In the genomic region with DNA sequence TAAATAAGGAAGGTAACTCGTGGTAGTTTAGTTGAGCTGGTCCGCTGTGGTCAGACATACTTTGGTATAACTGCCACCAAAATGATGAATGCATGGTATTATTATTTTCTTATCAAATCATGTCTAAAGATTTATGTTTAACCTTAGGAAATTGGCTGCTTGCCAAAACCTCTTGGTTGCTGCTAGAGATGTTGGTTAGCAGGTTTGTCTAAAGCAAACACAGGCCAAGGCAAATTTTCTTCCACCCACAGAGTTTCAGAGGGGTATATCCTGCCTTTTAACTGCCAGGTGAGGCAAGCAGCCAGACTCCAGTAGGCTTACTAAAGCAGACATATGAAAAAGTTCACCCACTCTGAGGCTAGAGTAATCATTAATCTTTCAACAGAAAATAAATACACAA, we compare ENCODE assay signal across 8 cellular contexts.
A peak's percentile ranks its signal among the peaks of the same experiment; 100 is the strongest.
DNase-seq lines count a peak whose midpoint lies in the region; ATAC-seq, FAIRE-seq and TF ChIP-seq lines count a peak whose summit lies in the region.

No MANE protein-coding gene starts in this region.

- H3K9me3 ChIP-seq in endothelial cell of umbilical vein (replicated peaks; ENCODE audit: control insufficient read depth, insufficient read depth, low read length) (no peaks in the 10 kb centered on the region), endodermal cell (ENCODE audit: control insufficient read depth, low read length) (peaks cover 3% of the 10 kb centered on the region)

- peaks cover 2% of the 10 kb centered on the region for H3K4me1 ChIP-seq in endothelial cell of umbilical vein (ENCODE audit: control insufficient read depth, extremely low read depth, insufficient read depth, low read length)
- H3K4me1 ChIP-seq in endodermal cell (ENCODE audit: control insufficient read depth, insufficient read depth, low read length) = peaks cover 7% of the 10 kb centered on the region

- DNase-seq in EL (peak; percentile 38), NCI-H187 treated with DMSO at 0.1 percent for 48 hours (lab: John Stamatoyannopoulos, UW) (peak; percentile 20), endothelial cell of umbilical vein (ENCODE audit: low read depth, low spot score) (peak; percentile 28), amniotic stem cell (lab: John Stamatoyannopoulos, UW) (no peak), posterior cingulate gyrus (no peak), endodermal cell (no peak)
- no peak for DNase-seq in activated CD4-positive, alpha-beta T cell treated with anti-CD3 and anti-CD28 coated beads for 36 hours

- POLR2A ChIA-PET in endothelial cell of umbilical vein (lab: Charles Lee) = no interaction called here
- POLR2A ChIA-PET in activated CD4-positive, alpha-beta T cell treated with anti-CD3 and anti-CD28 coated beads for 36 hours (lab: Charles Lee) = no interaction called here

- no peak overlapping the region for H3K4me3 ChIP-seq in endothelial cell of umbilical vein (replicated peaks in 1 of 3; ENCODE audit: insufficient read depth in 1 of 3, low read depth in 1 of 3, low read length in 3 of 3)
- no peak overlapping the region for H3K4me3 ChIP-seq in endodermal cell (ENCODE audit: low read length)

- 100% methylated on average over 1 of the region's 2 CpGs; no CpG with 5 or more reads in 1 of the 2 experiments for WGBS in endodermal cell (ENCODE audit: insufficient coverage in 1 of 2, insufficient read length in 1 of 2), 2 experiments

- H3K36me3 Mint-ChIP-seq in endodermal cell (ENCODE audit: low read depth) = peaks cover 7% of the 10 kb centered on the region
- no peaks in the 10 kb centered on the region for H3K36me3 Mint-ChIP-seq in activated CD4-positive, alpha-beta T cell treated with anti-CD3 and anti-CD28 coated beads for 36 hours (ENCODE audit: low read depth)

- H3K4me3 Mint-ChIP-seq in endodermal cell = no peak overlapping the region
- H3K4me3 Mint-ChIP-seq in activated CD4-positive, alpha-beta T cell treated with anti-CD3 and anti-CD28 coated beads for 36 hours = no peak overlapping the region

- no peaks in the 10 kb centered on the region for H3K27me3 Mint-ChIP-seq in endodermal cell (ENCODE audit: insufficient read depth)
- H3K27me3 Mint-ChIP-seq in activated CD4-positive, alpha-beta T cell treated with anti-CD3 and anti-CD28 coated beads for 36 hours = no peaks in the 10 kb centered on the region

- peaks cover 4% of the 10 kb centered on the region for H3K9me3 Mint-ChIP-seq in endodermal cell
- peaks cover 7% of the 10 kb centered on the region for H3K9me3 Mint-ChIP-seq in activated CD4-positive, alpha-beta T cell treated with anti-CD3 and anti-CD28 coated beads for 36 hours (ENCODE audit: low read depth)

- H3K27ac Mint-ChIP-seq in endodermal cell = no peak overlapping the region
- H3K27ac Mint-ChIP-seq in activated CD4-positive, alpha-beta T cell treated with anti-CD3 and anti-CD28 coated beads for 36 hours = no peak overlapping the region

- ATAC-seq in HG02798 (IDR thresholded peaks at IDR 0.05; ENCODE audit: poor library complexity, unreplicated experiment) = peak; percentile 94
- no peak for ATAC-seq in activated CD4-positive, alpha-beta T cell treated with anti-CD3 and anti-CD28 coated beads for 36 hours

- TF ChIP-seq CTCF in endothelial cell of umbilical vein (IDR thresholded peaks at IDR 0.05; ENCODE audit: extremely low read depth in 1 of 2, insufficient read depth in 1 of 2, low read depth in 1 of 2, low read length in 2 of 2) = no peak
- no peak for TF ChIP-seq CTCF in endodermal cell (conservative IDR thresholded peaks at IDR 0.05)

- dilution Hi-C loops in endothelial cell of umbilical vein (cut with MboI; ENCODE audit: extremely low pct_ligation_motif_present, low sequenced_read_pairs) = no loop called here

- no TSS peak for BruUV-seq in endothelial cell of umbilical vein (replicated peaks; lab: Mats Ljungman, UMichigan)

- CTCF ChIA-PET in endothelial cell of umbilical vein (lab: Charles Lee) = interaction anchor here (1.0 to 1.7 kb wide), 2 partner anchors 18 to 47 kb away, joined by 3 read pairs; no protein-coding TSS in a partner anchor
- CTCF ChIA-PET in activated CD4-positive, alpha-beta T cell treated with anti-CD3 and anti-CD28 coated beads for 36 hours (lab: Charles Lee) = no interaction called here

- no peak for FAIRE-seq in endothelial cell of umbilical vein (lab: Jason Lieb, UNC)

- intact Hi-C loops in endothelial cell of umbilical vein (cut with micrococcal nuclease) = no loop called here
- intact Hi-C loops in posterior cingulate gyrus (cut with DNase I) = no loop called here
- intact Hi-C loops in activated CD4-positive, alpha-beta T cell treated with anti-CD3 and anti-CD28 coated beads for 36 hours (cut with DNase I, micrococcal nuclease) = no loop called here

- no peaks in the 10 kb centered on the region for H3K9me1 ChIP-seq in endothelial cell of umbilical vein (replicated peaks; ENCODE audit: control insufficient read depth, extremely low read depth, insufficient read depth, low read length)

- H3K9ac ChIP-seq in endothelial cell of umbilical vein (replicated peaks; ENCODE audit: extremely low read depth, insufficient read depth, low read length) (no peak overlapping the region), endodermal cell (ENCODE audit: extremely low read depth, low read length, poor library complexity, severe bottlenecking) (no peak overlapping the region)

- no peaks in the 10 kb centered on the region for H3K79me2 ChIP-seq in endothelial cell of umbilical vein (ENCODE audit: control insufficient read depth, insufficient read depth, low read length)

- H3K27me3 ChIP-seq in endothelial cell of umbilical vein (ENCODE audit: control insufficient read depth in 2 of 2, insufficient read depth in 2 of 2, low read length in 2 of 2) = no peaks in the 10 kb centered on the region
- H3K27me3 ChIP-seq in endodermal cell (ENCODE audit: control insufficient read depth, insufficient read depth, low read length, poor library complexity, severe bottlenecking) = no peaks in the 10 kb centered on the region

- H3K36me3 ChIP-seq in endothelial cell of umbilical vein (ENCODE audit: control insufficient read depth in 2 of 2, extremely low read depth in 1 of 2, insufficient read depth in 2 of 2, low read length in 2 of 2) (no peaks in the 10 kb centered on the region), endodermal cell (ENCODE audit: control insufficient read depth, insufficient read depth, low read length) (no peaks in the 10 kb centered on the region)

- peaks cover 12% of the 10 kb centered on the region for H3K4me1 Mint-ChIP-seq in endodermal cell
- no peaks in the 10 kb centered on the region for H3K4me1 Mint-ChIP-seq in activated CD4-positive, alpha-beta T cell treated with anti-CD3 and anti-CD28 coated beads for 36 hours

- no peak overlapping the region for H2AFZ ChIP-seq in endothelial cell of umbilical vein (ENCODE audit: low read depth, low read length)

- no peak for TF ChIP-seq POLR2A in endothelial cell of umbilical vein (IDR thresholded peaks at IDR 0.05; ENCODE audit: low read depth, low read length)

- no peak overlapping the region for H3K27ac ChIP-seq in endothelial cell of umbilical vein (ENCODE audit: insufficient read depth, low read depth, low read length)
- no peak overlapping the region for H3K27ac ChIP-seq in endodermal cell (ENCODE audit: low read depth, low read length)

- no peak overlapping the region for H3K4me2 ChIP-seq in endothelial cell of umbilical vein (ENCODE audit: insufficient read depth, low read length)

- H4K20me1 ChIP-seq in endothelial cell of umbilical vein (replicated peaks; ENCODE audit: control insufficient read depth, extremely low read depth, insufficient read depth, low read length) = no peaks in the 10 kb centered on the region

TF ChIP-seq in endothelial cell of umbilical vein, 7 proteins besides CTCF, POLR2A, EP300 and RAD21:
- TF ChIP-seq EZH2 (IDR thresholded peaks at IDR 0.05; ENCODE audit: borderline replicate concordance, low read depth, low read length, severe bottlenecking) (no peak), POLR2AphosphoS5 (IDR thresholded peaks at IDR 0.05; ENCODE audit: insufficient read depth, low read depth, low read length) (no peak), JUN (IDR thresholded peaks at IDR 0.05; ENCODE audit: borderline replicate concordance, insufficient read depth, insufficient read length, low read depth) (no peak), GATA2 (IDR thresholded peaks at IDR 0.05; ENCODE audit: insufficient read depth, insufficient read length, low read depth, low read length) (no peak), FOS (IDR thresholded peaks at IDR 0.05; ENCODE audit: borderline replicate concordance, insufficient read depth, low read length) (no peak), MYC (IDR thresholded peaks at IDR 0.05; ENCODE audit: low read depth, low read length) (no peak)
- TF ChIP-seq, protein P1, sequence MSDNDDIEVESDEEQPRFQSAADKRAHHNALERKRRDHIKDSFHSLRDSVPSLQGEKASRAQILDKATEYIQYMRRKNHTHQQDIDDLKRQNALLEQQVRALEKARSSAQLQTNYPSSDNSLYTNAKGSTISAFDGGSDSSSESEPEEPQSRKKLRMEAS (IDR thresholded peaks at IDR 0.05; ENCODE audit: insufficient read depth, insufficient read length) = no peak

Comparison
In these comparisons a context has a peak if more than half of its experiments do, and no peak if none do; other contexts are left out.
1. DNase-seq: peak in EL (single experiment), NCI-H187 treated with DMSO at 0.1 percent for 48 hours (single experiment) and endothelial cell of umbilical vein (single experiment); none in amniotic stem cell (single experiment), posterior cingulate gyrus (0 of 10), endodermal cell (single experiment) and activated CD4-positive, alpha-beta T cell treated with anti-CD3 and anti-CD28 coated beads for 36 hours (single experiment).